Comparison of ENCODE assay signal across 1 cellular context in genomic region chr17:4788159-4788806, GRCh38.
TF ChIP-seq lines count a peak whose summit lies in the region.

No MANE protein-coding gene starts in this region.

TF ChIP-seq in HepG2, 621 proteins besides CTCF, POLR2A, EP300 and RAD21 (continues in another document):
- TF ChIP-seq SATB2 (CRISPR knock-in tag; IDR thresholded peaks at IDR 0.05) (no peak; the same call in 1 of the 2 replicates), ZNF761 (CRISPR knock-in tag; conservative IDR thresholded peaks at IDR 0.05) (0 out of 2 replicates have a peak, but pooled peaks have one; percentile 21), ZNF124 (CRISPR knock-in tag; IDR thresholded peaks at IDR 0.05) (0 out of 2 replicates have a peak, but pooled peaks have one; percentile 4), ZNF343 (CRISPR knock-in tag; IDR thresholded peaks at IDR 0.05) (no peak), GABPA (IDR thresholded peaks at IDR 0.05; ENCODE audit: low read depth, low read length) (no peak), GABPA (CRISPR knock-in tag; IDR thresholded peaks at IDR 0.05; ENCODE audit: low read depth) (0 out of 2 replicates have a peak, but pooled peaks have one; percentile 32), RFXAP (CRISPR knock-in tag; IDR thresholded peaks at IDR 0.05; ENCODE audit: borderline replicate concordance) (0 out of 2 replicates have a peak, but pooled peaks have one; percentile 31), PAXIP1 (CRISPR knock-in tag; conservative IDR thresholded peaks at IDR 0.05) (peak; percentile 38; the same call in 1 of the 2 replicates), POGK (CRISPR knock-in tag; conservative IDR thresholded peaks at IDR 0.05) (0 out of 2 replicates have a peak, but pooled peaks have one; percentile 28), ZFP41 (CRISPR knock-in tag; IDR thresholded peaks at IDR 0.05; ENCODE audit: borderline replicate concordance) (0 out of 2 replicates have a peak, but pooled peaks have one; percentile 3), ZNF878 (CRISPR knock-in tag; IDR thresholded peaks at IDR 0.05) (0 out of 2 replicates have a peak, but pooled peaks have one; percentile 7), CBX5 (CRISPR knock-in tag; IDR thresholded peaks at IDR 0.05; ENCODE audit: borderline replicate concordance) (no peak), ARNT2 (CRISPR knock-in tag; IDR thresholded peaks at IDR 0.05; ENCODE audit: low read depth) (0 out of 2 replicates have a peak, but pooled peaks have one; percentile 6), SMAD1 (CRISPR knock-in tag; IDR thresholded peaks at IDR 0.05; ENCODE audit: borderline replicate concordance, low read depth) (no peak), ADNP (CRISPR knock-in tag; IDR thresholded peaks at IDR 0.05) (peak; percentile 80), GATA4 (IDR thresholded peaks at IDR 0.05; ENCODE audit: borderline replicate concordance, low read depth) (peak; percentile 8; the same call in 1 of the 2 replicates), NFE2 (CRISPR knock-in tag; IDR thresholded peaks at IDR 0.05) (no peak), CREB3 (CRISPR knock-in tag; IDR thresholded peaks at IDR 0.05) (0 out of 2 replicates have a peak, but pooled peaks have one; percentile 44), ZNF138 (CRISPR knock-in tag; IDR thresholded peaks at IDR 0.05; ENCODE audit: low read depth) (no peak), MED1 (CRISPR knock-in tag; IDR thresholded peaks at IDR 0.05) (peak; percentile 6; the same call in 1 of the 2 replicates), ZEB1 (IDR thresholded peaks at IDR 0.05; ENCODE audit: insufficient replicate concordance, low read depth) (peak; percentile 14), ZSCAN5A (CRISPR knock-in tag; IDR thresholded peaks at IDR 0.05; ENCODE audit: borderline replicate concordance) (no peak), WIZ (CRISPR knock-in tag; IDR thresholded peaks at IDR 0.05) (no peak), NCOR1 (IDR thresholded peaks at IDR 0.05; ENCODE audit: borderline replicate concordance, low read length) (peak; percentile 19), CHD4 (IDR thresholded peaks at IDR 0.05; ENCODE audit: borderline replicate concordance, low read length) (peak; percentile 93), MLX (CRISPR knock-in tag; IDR thresholded peaks at IDR 0.05) (no peak), MAZ (IDR thresholded peaks at IDR 0.05; ENCODE audit: borderline replicate concordance, low read depth, low read length) (no peak), MAZ (CRISPR knock-in tag; IDR thresholded peaks at IDR 0.05; ENCODE audit: low read depth) (no peak), ZNF709 (CRISPR knock-in tag; IDR thresholded peaks at IDR 0.05) (no peak), NBN (conservative IDR thresholded peaks at IDR 0.05) (no peak)
- TF ChIP-seq, protein P1, sequence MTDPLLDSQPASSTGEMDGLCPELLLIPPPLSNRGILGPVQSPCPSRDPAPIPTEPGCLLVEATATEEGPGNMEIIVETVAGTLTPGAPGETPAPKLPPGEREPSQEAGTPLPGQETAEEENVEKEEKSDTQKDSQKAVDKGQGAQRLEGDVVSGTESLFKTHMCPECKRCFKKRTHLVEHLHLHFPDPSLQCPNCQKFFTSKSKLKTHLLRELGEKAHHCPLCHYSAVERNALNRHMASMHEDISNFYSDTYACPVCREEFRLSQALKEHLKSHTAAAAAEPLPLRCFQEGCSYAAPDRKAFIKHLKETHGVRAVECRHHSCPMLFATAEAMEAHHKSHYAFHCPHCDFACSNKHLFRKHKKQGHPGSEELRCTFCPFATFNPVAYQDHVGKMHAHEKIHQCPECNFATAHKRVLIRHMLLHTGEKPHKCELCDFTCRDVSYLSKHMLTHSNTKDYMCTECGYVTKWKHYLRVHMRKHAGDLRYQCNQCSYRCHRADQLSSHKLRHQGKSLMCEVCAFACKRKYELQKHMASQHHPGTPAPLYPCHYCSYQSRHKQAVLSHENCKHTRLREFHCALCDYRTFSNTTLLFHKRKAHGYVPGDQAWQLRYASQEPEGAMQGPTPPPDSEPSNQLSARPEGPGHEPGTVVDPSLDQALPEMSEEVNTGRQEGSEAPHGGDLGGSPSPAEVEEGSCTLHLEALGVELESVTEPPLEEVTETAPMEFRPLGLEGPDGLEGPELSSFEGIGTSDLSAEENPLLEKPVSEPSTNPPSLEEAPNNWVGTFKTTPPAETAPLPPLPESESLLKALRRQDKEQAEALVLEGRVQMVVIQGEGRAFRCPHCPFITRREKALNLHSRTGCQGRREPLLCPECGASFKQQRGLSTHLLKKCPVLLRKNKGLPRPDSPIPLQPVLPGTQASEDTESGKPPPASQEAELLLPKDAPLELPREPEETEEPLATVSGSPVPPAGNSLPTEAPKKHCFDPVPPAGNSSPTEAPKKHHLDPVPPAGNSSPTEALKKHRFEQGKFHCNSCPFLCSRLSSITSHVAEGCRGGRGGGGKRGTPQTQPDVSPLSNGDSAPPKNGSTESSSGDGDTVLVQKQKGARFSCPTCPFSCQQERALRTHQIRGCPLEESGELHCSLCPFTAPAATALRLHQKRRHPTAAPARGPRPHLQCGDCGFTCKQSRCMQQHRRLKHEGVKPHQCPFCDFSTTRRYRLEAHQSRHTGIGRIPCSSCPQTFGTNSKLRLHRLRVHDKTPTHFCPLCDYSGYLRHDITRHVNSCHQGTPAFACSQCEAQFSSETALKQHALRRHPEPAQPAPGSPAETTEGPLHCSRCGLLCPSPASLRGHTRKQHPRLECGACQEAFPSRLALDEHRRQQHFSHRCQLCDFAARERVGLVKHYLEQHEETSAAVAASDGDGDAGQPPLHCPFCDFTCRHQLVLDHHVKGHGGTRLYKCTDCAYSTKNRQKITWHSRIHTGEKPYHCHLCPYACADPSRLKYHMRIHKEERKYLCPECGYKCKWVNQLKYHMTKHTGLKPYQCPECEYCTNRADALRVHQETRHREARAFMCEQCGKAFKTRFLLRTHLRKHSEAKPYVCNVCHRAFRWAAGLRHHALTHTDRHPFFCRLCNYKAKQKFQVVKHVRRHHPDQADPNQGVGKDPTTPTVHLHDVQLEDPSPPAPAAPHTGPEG (CRISPR knock-in tag; IDR thresholded peaks at IDR 0.05), result no peak
- TF ChIP-seq, protein P2, sequence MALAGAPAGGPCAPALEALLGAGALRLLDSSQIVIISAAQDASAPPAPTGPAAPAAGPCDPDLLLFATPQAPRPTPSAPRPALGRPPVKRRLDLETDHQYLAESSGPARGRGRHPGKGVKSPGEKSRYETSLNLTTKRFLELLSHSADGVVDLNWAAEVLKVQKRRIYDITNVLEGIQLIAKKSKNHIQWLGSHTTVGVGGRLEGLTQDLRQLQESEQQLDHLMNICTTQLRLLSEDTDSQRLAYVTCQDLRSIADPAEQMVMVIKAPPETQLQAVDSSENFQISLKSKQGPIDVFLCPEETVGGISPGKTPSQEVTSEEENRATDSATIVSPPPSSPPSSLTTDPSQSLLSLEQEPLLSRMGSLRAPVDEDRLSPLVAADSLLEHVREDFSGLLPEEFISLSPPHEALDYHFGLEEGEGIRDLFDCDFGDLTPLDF (CRISPR knock-in tag; IDR thresholded peaks at IDR 0.05), result peak; percentile 14; the same call in 1 of the 2 replicates
- TF ChIP-seq, protein P3, sequence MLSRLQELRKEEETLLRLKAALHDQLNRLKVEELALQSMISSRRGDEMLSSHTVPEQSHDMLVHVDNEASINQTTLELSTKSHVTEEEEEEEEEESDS (CRISPR knock-in tag; IDR thresholded peaks at IDR 0.05; ENCODE audit: borderline replicate concordance), result no peak
- TF ChIP-seq, protein P4, sequence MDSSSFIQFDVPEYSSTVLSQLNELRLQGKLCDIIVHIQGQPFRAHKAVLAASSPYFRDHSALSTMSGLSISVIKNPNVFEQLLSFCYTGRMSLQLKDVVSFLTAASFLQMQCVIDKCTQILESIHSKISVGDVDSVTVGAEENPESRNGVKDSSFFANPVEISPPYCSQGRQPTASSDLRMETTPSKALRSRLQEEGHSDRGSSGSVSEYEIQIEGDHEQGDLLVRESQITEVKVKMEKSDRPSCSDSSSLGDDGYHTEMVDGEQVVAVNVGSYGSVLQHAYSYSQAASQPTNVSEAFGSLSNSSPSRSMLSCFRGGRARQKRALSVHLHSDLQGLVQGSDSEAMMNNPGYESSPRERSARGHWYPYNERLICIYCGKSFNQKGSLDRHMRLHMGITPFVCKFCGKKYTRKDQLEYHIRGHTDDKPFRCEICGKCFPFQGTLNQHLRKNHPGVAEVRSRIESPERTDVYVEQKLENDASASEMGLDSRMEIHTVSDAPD (CRISPR knock-in tag; IDR thresholded peaks at IDR 0.05), result peak; percentile 5; the same call in 1 of the 2 replicates
- TF ChIP-seq, protein P5, sequence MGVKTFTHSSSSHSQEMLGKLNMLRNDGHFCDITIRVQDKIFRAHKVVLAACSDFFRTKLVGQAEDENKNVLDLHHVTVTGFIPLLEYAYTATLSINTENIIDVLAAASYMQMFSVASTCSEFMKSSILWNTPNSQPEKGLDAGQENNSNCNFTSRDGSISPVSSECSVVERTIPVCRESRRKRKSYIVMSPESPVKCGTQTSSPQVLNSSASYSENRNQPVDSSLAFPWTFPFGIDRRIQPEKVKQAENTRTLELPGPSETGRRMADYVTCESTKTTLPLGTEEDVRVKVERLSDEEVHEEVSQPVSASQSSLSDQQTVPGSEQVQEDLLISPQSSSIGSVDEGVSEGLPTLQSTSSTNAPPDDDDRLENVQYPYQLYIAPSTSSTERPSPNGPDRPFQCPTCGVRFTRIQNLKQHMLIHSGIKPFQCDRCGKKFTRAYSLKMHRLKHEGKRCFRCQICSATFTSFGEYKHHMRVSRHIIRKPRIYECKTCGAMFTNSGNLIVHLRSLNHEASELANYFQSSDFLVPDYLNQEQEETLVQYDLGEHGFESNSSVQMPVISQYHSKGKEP (CRISPR knock-in tag; IDR thresholded peaks at IDR 0.05), result no peak
- TF ChIP-seq, protein P6, sequence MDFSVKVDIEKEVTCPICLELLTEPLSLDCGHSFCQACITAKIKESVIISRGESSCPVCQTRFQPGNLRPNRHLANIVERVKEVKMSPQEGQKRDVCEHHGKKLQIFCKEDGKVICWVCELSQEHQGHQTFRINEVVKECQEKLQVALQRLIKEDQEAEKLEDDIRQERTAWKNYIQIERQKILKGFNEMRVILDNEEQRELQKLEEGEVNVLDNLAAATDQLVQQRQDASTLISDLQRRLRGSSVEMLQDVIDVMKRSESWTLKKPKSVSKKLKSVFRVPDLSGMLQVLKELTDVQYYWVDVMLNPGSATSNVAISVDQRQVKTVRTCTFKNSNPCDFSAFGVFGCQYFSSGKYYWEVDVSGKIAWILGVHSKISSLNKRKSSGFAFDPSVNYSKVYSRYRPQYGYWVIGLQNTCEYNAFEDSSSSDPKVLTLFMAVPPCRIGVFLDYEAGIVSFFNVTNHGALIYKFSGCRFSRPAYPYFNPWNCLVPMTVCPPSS (IDR thresholded peaks at IDR 0.05), result no peak
